Comparison of ENCODE assay signal across 21 cellular contexts in the genomic region with DNA sequence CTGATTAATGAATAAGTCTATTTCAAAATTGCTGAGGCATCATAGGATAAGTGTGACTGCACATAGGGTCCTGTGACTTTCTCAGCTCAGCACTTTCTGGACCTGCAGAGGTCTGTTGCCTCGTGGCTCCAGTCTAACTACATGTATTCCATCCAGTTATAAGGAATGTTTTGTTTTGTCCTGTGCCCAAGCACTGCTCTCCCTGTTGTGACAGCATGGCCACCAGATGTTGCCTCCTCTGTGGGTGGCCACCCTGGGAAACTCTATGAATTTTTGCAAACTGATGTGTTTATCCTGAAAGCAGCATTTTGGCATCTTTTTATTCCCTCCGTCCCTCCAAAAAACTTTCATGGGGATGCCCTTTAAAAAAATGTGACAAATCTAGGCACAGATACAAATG.
"Had no signal": no experiment of that assay in that cellular context is flagged by ENCODE, and none has a peak within 500 bp of the region (broad histone marks: within the 10 kb centered on the region; RNA-seq: fewer than 3 reads in every experiment).

No MANE protein-coding gene starts in this region.

- H3K36me3 ChIP-seq: cardiac muscle cell, gastroesophageal sphincter, heart left ventricle, thyroid gland, uterus had no signal

- H3K27me3 ChIP-seq: cardiac muscle cell, dorsolateral prefrontal cortex, gastroesophageal sphincter, heart left ventricle, thyroid gland, uterus had no signal

- ATAC-seq: activated CD8-positive, alpha-beta T cell treated with anti-CD3 and anti-CD28 coated beads for 36 hours; activated T-helper 17 cell treated with anti-CD3 and anti-CD28 coated beads, Interleukin-2, amount 50 U/mL, for 72 hours; gastroesophageal sphincter; natural killer cell had no signal

- H3K4me1 ChIP-seq: gastroesophageal sphincter, parathyroid adenoma, uterus had no signal

- H3K9me3 ChIP-seq: gastroesophageal sphincter, thyroid gland, uterus had no signal

- H3K27ac ChIP-seq: cardiac muscle cell, dorsolateral prefrontal cortex, gastroesophageal sphincter, heart left ventricle, parathyroid adenoma, thyroid gland, uterus had no signal

- H3K9ac ChIP-seq: parathyroid adenoma had no signal

- DNase-seq: activated CD4-positive, alpha-beta T cell treated with anti-CD3 and anti-CD28 coated beads, Interleukin-2, amount 10 ng/mL, durations not matched to agents 24 days and 14 days; activated CD8-positive, alpha-beta T cell treated with anti-CD3 and anti-CD28 coated beads for 36 hours; activated naive CD4-positive, alpha-beta T cell; activated naive CD8-positive, alpha-beta T cell treated with anti-CD3 and anti-CD28 coated beads for 36 hours; activated T-cell treated with anti-CD3 and anti-CD28 coated beads, Interleukin-2, amount 50 U/mL, for 1 hour; amygdala; dorsolateral prefrontal cortex; heart left ventricle; kidney glomerular epithelial cell; mesendoderm; natural killer cell; stimulated activated CD4-positive, alpha-beta T cell treated with anti-CD3 and anti-CD28 coated beads, Interleukin-12 subunit alpha, Interleukin-12 subunit beta, amount 100 ng/mL, for 4 hours; stimulated activated CD4-positive, alpha-beta T cell treated with anti-CD3 and anti-CD28 coated beads, Interleukin-1b, Interleukin-23, amount 100 ng/mL, for 48 hours; stimulated activated CD8-positive, alpha-beta memory T cell treated with anti-CD3 and anti-CD28 coated beads, Interleukin-4, amount 100 ng/mL, for 48 hours; stimulated activated naive CD4-positive, alpha-beta T cell treated with Interleukin-2 at 50 U/mL for 16 hours; thyroid gland; uterus had no signal

- H3K4me3 ChIP-seq: cardiac muscle cell, dorsolateral prefrontal cortex, gastroesophageal sphincter, heart left ventricle, thyroid gland, uterus had no signal

- H3K79me2 ChIP-seq: parathyroid adenoma had no signal

- H2AFZ ChIP-seq: parathyroid adenoma had no signal
